ENCODE assay signal across 9 cellular contexts in the genomic region with DNA sequence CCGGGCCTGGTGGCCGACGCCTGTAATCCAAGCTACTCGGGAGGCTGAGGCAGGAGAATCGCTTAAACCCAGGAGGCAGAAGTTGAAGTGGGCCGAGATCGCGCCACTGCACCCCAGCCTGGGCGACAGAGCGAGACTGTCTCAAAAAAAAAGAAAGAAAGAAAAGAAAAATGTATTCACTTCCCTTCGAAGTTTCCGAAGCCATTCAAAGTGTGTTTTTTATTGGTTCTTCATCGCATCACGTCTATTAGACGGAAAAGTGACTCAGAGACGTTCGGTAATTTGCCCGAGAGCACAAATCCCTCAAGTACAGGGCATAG. TPM values are rescaled to one million over a fixed set of nuclear protein-coding genes. Genes with fewer than 3 reads are reported as not detected.
DNase-seq lines count a peak whose midpoint lies in the region; ATAC-seq, FAIRE-seq and TF ChIP-seq lines count a peak whose summit lies in the region.
"Not testable (repeated sequence)": the region's sequence is repeated elsewhere in the genome, so short reads cannot be mapped to it uniquely, and the experiment has no call there.
"Had no signal": no experiment of that assay in that cellular context is flagged by ENCODE, and none has a peak within 500 bp of the region (broad histone marks: within the 10 kb centered on the region; RNA-seq: fewer than 3 reads in every experiment).

No MANE protein-coding gene starts in this region.

- TF ChIP-seq POLR2A in K562 (conservative IDR thresholded peaks at IDR 0.05); esophagus squamous epithelium (IDR thresholded peaks at IDR 0.05); lower leg skin (IDR thresholded peaks at IDR 0.05): not testable (repeated sequence)

- peak overlapping the region; percentile 99 for H2AFZ ChIP-seq in K562 (ENCODE audit: low read depth, low read length)

- ATAC-seq in CD4-positive, alpha-beta T cell (ENCODE audit: poor library complexity); activated B cell treated with CpG ODN at 0.5 μM for 24 hours (ENCODE audit: low read depth); K562; pancreas: not testable (repeated sequence)

- CTCF ChIA-PET in CD4-positive, alpha-beta T cell (lab: Charles Lee), result interaction anchor here (1.1 kb wide), 1 partner anchor 396 kb away, joined by 3 read pairs; no protein-coding TSS in a partner anchor
- CTCF ChIA-PET in activated B cell treated with CpG ODN at 0.5 μM for 24 hours (lab: Charles Lee); K562 (lab: Yijun Ruan, JAX; ENCODE audit: low intra/inter-chr PET ratio): not testable (repeated sequence)

- H3K9me3 Mint-ChIP-seq in CD4-positive, alpha-beta T cell; activated B cell treated with CpG ODN at 0.5 μM for 24 hours: not testable (repeated sequence)

- not testable (repeated sequence) for DNase-seq in CD4-positive, alpha-beta T cell; activated B cell treated with CpG ODN at 0.5 μM for 24 hours; K562 (ENCODE audit: extremely low read depth in 1 of 4, low spot score in 3 of 4); esophagus squamous epithelium (lab: John Stamatoyannopoulos, UW); lower leg skin (ENCODE audit: low spot score in 2 of 2); pancreas

- peaks cover 10 to 13% of the 10 kb centered on the region in 2 experiments; a peak in 4 of 5 replicates for H3K4me1 ChIP-seq in K562 (replicated peaks in 1 of 2; ENCODE audit: control insufficient read depth in 2 of 2, insufficient read depth in 2 of 2, low read length in 2 of 2)
- H3K4me1 ChIP-seq in esophagus squamous epithelium, result peaks cover 9 to 42% (median 13%) of the 10 kb centered on the region in 3 donors
- H3K4me1 ChIP-seq in pancreas, result peaks cover 6 to 18% (median 9%) of the 10 kb centered on the region in 3 donors
- peaks cover 12% of the 10 kb centered on the region for H3K4me1 ChIP-seq in thymus (ENCODE audit: control insufficient read depth, insufficient read depth, low read length)

- POLR2A ChIA-PET in CD4-positive, alpha-beta T cell (lab: Charles Lee), result interaction anchor here (0.9 to 2.8 kb wide), 17 partner anchors 9 to 112 kb away, joined by 3 to 28 read pairs (median 3); partner anchors contain the start of genes RABGAP1, RC3H2, ZBTB26 and ZBTB6
- POLR2A ChIA-PET in activated B cell treated with CpG ODN at 0.5 μM for 24 hours (lab: Charles Lee) (interaction anchor here (0.8 to 2.6 kb wide), 9 partner anchors 11 to 516 kb away, joined by 3 to 15 read pairs (median 5); partner anchors contain the start of genes RABGAP1, RC3H2, ZBTB26 and ZBTB6), K562 (lab: Yijun Ruan, JAX) (interaction anchor here (0.7 to 1.5 kb wide), 3 partner anchors 10 to 151 kb away, joined by 3 to 4 read pairs (median 4); no protein-coding TSS in a partner anchor)

- H3K79me2 ChIP-seq in K562 (ENCODE audit: control insufficient read depth, insufficient read depth, low read length), result peaks cover 37% of the 10 kb centered on the region

- peak overlapping the region; percentile 91 to 99 for H3K9ac ChIP-seq in K562 (ENCODE audit: insufficient read depth in 1 of 2, low read depth in 2 of 2, low read length in 2 of 2)

- peaks cover 24% of the 10 kb centered on the region for H3K36me3 ChIP-seq in KOPT-K1 (ENCODE audit: insufficient read depth, low read length)
- H3K36me3 ChIP-seq in K562 (ENCODE audit: control insufficient read depth, insufficient read depth, low read length), result peaks cover 23% of the 10 kb centered on the region
- H3K36me3 ChIP-seq in esophagus squamous epithelium, result peaks cover 0 to 24% (median 0%) of the 10 kb centered on the region in 3 donors
- not testable (repeated sequence) for H3K36me3 ChIP-seq in pancreas; thymus (ENCODE audit: control insufficient read depth, insufficient read depth)

- BruUV-seq in K562 (replicated peaks; lab: Mats Ljungman, UMichigan), result not testable (repeated sequence)

- peaks cover 39% of the 10 kb centered on the region for H3K36me3 Mint-ChIP-seq in CD4-positive, alpha-beta T cell (ENCODE audit: low read depth)
- H3K36me3 Mint-ChIP-seq in activated B cell treated with CpG ODN at 0.5 μM for 24 hours (ENCODE audit: low read depth), result peaks cover 20% of the 10 kb centered on the region

- TF ChIP-seq RAD21 in K562 (CRISPR knock-in tag; conservative IDR thresholded peaks at IDR 0.05 in 1 of 2, IDR thresholded peaks at IDR 0.05 in 1 of 2), result not testable (repeated sequence)

- WGBS in K562 (ENCODE audit: insufficient coverage, low coverage, missing lambda C conversion rate), result 68% methylated on average over 18 of the region's 18 CpGs
- whole genome bisulfite sequencing in esophagus squamous epithelium, 2 donors, result 66 to 69% methylated on average over 18 of the region's 18 CpGs
- WGBS in lower leg skin, 2 donors, result 67 to 73% methylated on average over 18 of the region's 18 CpGs
- WGBS in pancreas, 2 donors, result 65 to 68% methylated on average over 18 of the region's 18 CpGs
- WGBS in thymus, result 73% methylated on average over 18 of the region's 18 CpGs

- in situ Hi-C loops in K562 (cut with MboI), result loop anchor here (10.0 kb wide), 1 partner anchor 516 kb away; no protein-coding TSS in a partner anchor

- not testable (repeated sequence) for H4K20me1 ChIP-seq in K562 (replicated peaks; ENCODE audit: control insufficient read depth, insufficient read depth, low read length)

- H3K9me1 ChIP-seq in K562 (ENCODE audit: control insufficient read depth, insufficient read depth, low read length), result not testable (repeated sequence)

- FAIRE-seq in K562 (lab: Jason Lieb, UNC); pancreas (lab: Jason Lieb, UNC): not testable (repeated sequence)

- H3K4me2 ChIP-seq in K562 (ENCODE audit: insufficient read depth, low read length), result peak overlapping the region; percentile 97

- H3K9me3 ChIP-seq in CD4-positive, alpha-beta T cell (ENCODE audit: control insufficient read depth, low read length); KOPT-K1 (ENCODE audit: insufficient read depth, low read length, poor library complexity, severe bottlenecking); K562 (replicated peaks; ENCODE audit: control insufficient read depth, insufficient read depth, low read depth, low read length); esophagus squamous epithelium; pancreas; thymus (ENCODE audit: control insufficient read depth): not testable (repeated sequence)

- H3K4me3 ChIP-seq in K562 (peak overlapping the region; percentile 85), esophagus squamous epithelium (peak overlapping the region; percentile 79 to 100 (median 90)), lower leg skin (ENCODE audit: low read depth, poor library complexity, severe bottlenecking) (peak overlapping the region; percentile 88), pancreas (peak overlapping the region; percentile 87 to 99 (median 94)), thymus (ENCODE audit: low read length) (peak overlapping the region; percentile 77)

- not testable (repeated sequence) for H3K27me3 ChIP-seq in CD4-positive, alpha-beta T cell (ENCODE audit: control insufficient read depth, insufficient read depth, low read length); K562 (ENCODE audit: control insufficient read depth in 2 of 2, insufficient read depth in 2 of 2, low read length in 2 of 2); esophagus squamous epithelium; pancreas; thymus (ENCODE audit: control insufficient read depth, insufficient read depth)

- not testable (repeated sequence) for TF ChIP-seq CTCF in CD4-positive, alpha-beta T cell (IDR thresholded peaks at IDR 0.05); activated B cell treated with CpG ODN at 0.5 μM for 24 hours (IDR thresholded peaks at IDR 0.05); K562 (IDR thresholded peaks at IDR 0.05 in 2 of 3, conservative IDR thresholded peaks at IDR 0.05 in 1 of 3; ENCODE audit: insufficient read depth in 2 of 3, low read depth in 1 of 3, low read length in 3 of 3); esophagus squamous epithelium (IDR thresholded peaks at IDR 0.05); lower leg skin (IDR thresholded peaks at IDR 0.05); pancreas (IDR thresholded peaks at IDR 0.05)

- not testable (repeated sequence) for TF ChIP-seq EP300 in K562 (IDR thresholded peaks at IDR 0.05; ENCODE audit: low read length)

- peak overlapping the region; percentile 100 for H3K4me3 Mint-ChIP-seq in CD4-positive, alpha-beta T cell
- H3K4me3 Mint-ChIP-seq in activated B cell treated with CpG ODN at 0.5 μM for 24 hours, result peak overlapping the region; percentile 88

- H3K4me1 Mint-ChIP-seq in CD4-positive, alpha-beta T cell (ENCODE audit: low read depth), result peaks cover 44% of the 10 kb centered on the region
- H3K4me1 Mint-ChIP-seq in activated B cell treated with CpG ODN at 0.5 μM for 24 hours, result peaks cover 13% of the 10 kb centered on the region

- intact Hi-C loops in CD4-positive, alpha-beta T cell (cut with DNase I, micrococcal nuclease), result loop anchor here (1.0 to 10.0 kb wide), 8 partner anchors 17 to 732 kb away; partner anchors contain the start of genes RC3H2 (in 2 of the 2), MRRF (in 1 of the 2), RABGAP1 (in 1 of the 2) and RBM18 (in 1 of the 2)
- intact Hi-C loops in activated B cell treated with CpG ODN at 0.5 μM for 24 hours (cut with micrococcal nuclease), result loop anchor here (1.0 to 10.0 kb wide), 5 partner anchors 76 to 1459 kb away; partner anchors contain the start of genes RABGAP1, RC3H2, STOM and ZBTB6
- intact Hi-C loops in K562 (cut with micrococcal nuclease), result loop anchor here (5.0 kb wide), 1 partner anchor 173 kb away; no protein-coding TSS in a partner anchor
- intact Hi-C loops in esophagus squamous epithelium (cut with DNase I); lower leg skin (cut with DNase I; ENCODE audit: low total_unique reads); pancreas (cut with DNase I): not testable (repeated sequence)

- H3K27me3 Mint-ChIP-seq in CD4-positive, alpha-beta T cell; activated B cell treated with CpG ODN at 0.5 μM for 24 hours: not testable (repeated sequence)

- H3K27ac Mint-ChIP-seq in CD4-positive, alpha-beta T cell, result peak overlapping the region; percentile 95
- peak overlapping the region; percentile 91 for H3K27ac Mint-ChIP-seq in activated B cell treated with CpG ODN at 0.5 μM for 24 hours

- not testable (repeated sequence) for H3K27ac ChIP-seq in CD4-positive, alpha-beta T cell (ENCODE audit: low read depth, low read length); thymus (ENCODE audit: low read depth)
- H3K27ac ChIP-seq in KOPT-K1 (ENCODE audit: low read depth, low read length, poor library complexity, severe bottlenecking) (peak overlapping the region; percentile 89), K562 (ENCODE audit: extremely low read depth, low read depth, low read length) (peak overlapping the region; percentile 91), esophagus squamous epithelium (peak overlapping the region; percentile 98 to 99 (median 99)), pancreas (peak overlapping the region; percentile 81 to 95 (median 87))

RNA-seq across cellular contexts. Expression of gene PDCL, which starts 0.5 kb away (rescaled TPM):
- total RNA-seq in CD4-positive, alpha-beta T cell, result 10 to 100 TPM; 26.6 to 27.3 TPM
- total RNA-seq in activated B cell treated with CpG ODN at 0.5 μM for 24 hours, result 12.7 and 14.6 TPM in 2 replicates
- 6.4 and 9.4 TPM in 2 replicates for total RNA-seq in K562 (2011; cell fraction: chromatin; rRNA removed; ENCODE audit: low replicate concordance)
- total RNA-seq in K562 (2011; cell fraction: nucleolus; rRNA removed), result 4.9 and 5.0 TPM in 2 replicates
- total RNA-seq in K562 (2011; cell fraction: nucleoplasm; rRNA removed), result 5.7 and 6.2 TPM in 2 replicates
- 20.2 and 22.7 TPM in 2 replicates for total RNA-seq in K562 (2014; rRNA removed)
- total RNA-seq in K562 (2014; rRNA removed; fragmentation: Illumina TruSeq; extraction: Trizol), result 22.0 and 24.6 TPM in 2 replicates
- 18.4 and 22.1 TPM in 2 replicates for total RNA-seq in K562 (2015; rRNA removed; fragmentation: Illumina TruSeq; extraction: Trizol)
- total RNA-seq in K562 (2021), result 16.5 and 18.7 TPM in 2 replicates
- 11.4 and 14.0 TPM in 2 replicates for polyA plus RNA-seq in K562 (2011; rRNA removed)
- polyA plus RNA-seq in K562 (2011; cell fraction: cytosol; rRNA removed), result 6.4 and 7.3 TPM in 2 replicates
- 3.9 and 4.9 TPM in 2 replicates for polyA plus RNA-seq in K562 (2011; cell fraction: nucleus; rRNA removed)
- polyA plus RNA-seq in K562 (2012), result 10.1 and 17.0 TPM in 2 replicates
- 11.7 and 12.7 TPM in 2 replicates for polyA plus RNA-seq in K562 (2014; fragmentation: Illumina TruSeq; extraction: Trizol)
- polyA plus RNA-seq in K562 (2014; fragmentation: Nextera tagmentation; extraction: Ambion mirVana), result 10 to 100 TPM; 18.6 to 21.7 TPM
- 12.8 and 15.0 TPM in 2 replicates for polyA plus RNA-seq in K562 (2014; rRNA removed)
- polyA minus RNA-seq in K562 (2011; rRNA and poly(A)+ RNA removed), result 29.1 and 29.9 TPM in 2 replicates
- polyA minus RNA-seq in K562 (2011; cell fraction: cytosol; rRNA and poly(A)+ RNA removed), result 9.3 and 14.7 TPM in 2 replicates
- polyA minus RNA-seq in K562 (2011; cell fraction: nucleus; rRNA and poly(A)+ RNA removed), result 3.1 and 5.6 TPM in 2 replicates
- 10 to 100 TPM in 3 of 4 donors, 1 to 10 TPM in 1; 9.7 to 17.0 (median 14.3) TPM for total RNA-seq in esophagus squamous epithelium
- total RNA-seq in lower leg skin, result 10 to 100 TPM; 13.3 to 16.6 (median 15.9) TPM
- 10 to 100 TPM in 1 of 6 donors, 1 to 10 TPM in 5; 3.0 to 10.9 (median 6.0) TPM for total RNA-seq in pancreas
- 1 to 10 TPM; 3.6 to 6.6 TPM for polyA plus RNA-seq in pancreas
- 14.3 TPM for polyA plus RNA-seq in thymus

RNA-seq across cellular contexts. Expression of gene OR1K1, which starts 29.0 kb away (rescaled TPM):
- total RNA-seq in CD4-positive, alpha-beta T cell, result not detected
- total RNA-seq in activated B cell treated with CpG ODN at 0.5 μM for 24 hours (not detected in 2 replicates), K562 (2014; rRNA removed) (not detected in 2 replicates), K562 (2014; rRNA removed; fragmentation: Illumina TruSeq; extraction: Trizol) (not detected in 2 replicates), K562 (2015; rRNA removed; fragmentation: Illumina TruSeq; extraction: Trizol) (not detected in 2 replicates), K562 (2021) (not detected in 2 replicates), esophagus squamous epithelium (not detected), lower leg skin (under 1 TPM in 1 of 4 donors, not detected in 3; 0.66 TPM), pancreas (not detected)
- total RNA-seq in K562 (2011; cell fraction: chromatin; rRNA removed; ENCODE audit: low replicate concordance), result not detected in 2 replicates
- total RNA-seq in K562 (2011; cell fraction: nucleolus; rRNA removed), result not detected in 2 replicates
- total RNA-seq in K562 (2011; cell fraction: nucleoplasm; rRNA removed), result not detected in 2 replicates
- polyA plus RNA-seq in K562 (2011; rRNA removed) (not detected in 2 replicates), K562 (2014; fragmentation: Illumina TruSeq; extraction: Trizol) (not detected in 2 replicates), K562 (2014; fragmentation: Nextera tagmentation; extraction: Ambion mirVana) (not detected), K562 (2014; rRNA removed) (not detected in 2 replicates), pancreas (not detected), thymus (not detected)
- not detected in 2 replicates for polyA plus RNA-seq in K562 (2011; cell fraction: cytosol; rRNA removed)
- 0.14 TPM in 1 of 2 replicates, not detected in the other for polyA plus RNA-seq in K562 (2011; cell fraction: nucleus; rRNA removed)
- not detected in 2 replicates for polyA plus RNA-seq in K562 (2012)
- polyA minus RNA-seq in K562 (2011; rRNA and poly(A)+ RNA removed), result not detected in 2 replicates
- polyA minus RNA-seq in K562 (2011; cell fraction: cytosol; rRNA and poly(A)+ RNA removed), result not detected in 2 replicates
- polyA minus RNA-seq in K562 (2011; cell fraction: nucleus; rRNA and poly(A)+ RNA removed), result not detected in 2 replicates
- total RNA-seq: Right ventricle myocardium superior had no signal

RNA-seq across cellular contexts. Expression of gene OR5C1, which starts 40.2 kb away (rescaled TPM):
- not detected for total RNA-seq in CD4-positive, alpha-beta T cell
- total RNA-seq in activated B cell treated with CpG ODN at 0.5 μM for 24 hours (not detected in 2 replicates), K562 (2014; rRNA removed) (not detected in 2 replicates), K562 (2014; rRNA removed; fragmentation: Illumina TruSeq; extraction: Trizol) (not detected in 2 replicates), K562 (2015; rRNA removed; fragmentation: Illumina TruSeq; extraction: Trizol) (not detected in 2 replicates), K562 (2021) (not detected in 2 replicates), esophagus squamous epithelium (not detected), lower leg skin (not detected), pancreas (not detected)
- total RNA-seq in K562 (2011; cell fraction: chromatin; rRNA removed; ENCODE audit: low replicate concordance), result not detected in 2 replicates
- total RNA-seq in K562 (2011; cell fraction: nucleolus; rRNA removed), result not detected in 2 replicates
- not detected in 2 replicates for total RNA-seq in K562 (2011; cell fraction: nucleoplasm; rRNA removed)
- polyA plus RNA-seq in K562 (2011; rRNA removed) (not detected in 2 replicates), K562 (2014; fragmentation: Illumina TruSeq; extraction: Trizol) (not detected in 2 replicates), K562 (2014; fragmentation: Nextera tagmentation; extraction: Ambion mirVana) (not detected), K562 (2014; rRNA removed) (not detected in 2 replicates), pancreas (not detected), thymus (0.05 TPM)
- polyA plus RNA-seq in K562 (2011; cell fraction: cytosol; rRNA removed), result not detected in 2 replicates
- polyA plus RNA-seq in K562 (2011; cell fraction: nucleus; rRNA removed), result not detected in 2 replicates
- not detected in 2 replicates for polyA plus RNA-seq in K562 (2012)
- not detected in 2 replicates for polyA minus RNA-seq in K562 (2011; rRNA and poly(A)+ RNA removed)
- not detected in 2 replicates for polyA minus RNA-seq in K562 (2011; cell fraction: cytosol; rRNA and poly(A)+ RNA removed)
- polyA minus RNA-seq in K562 (2011; cell fraction: nucleus; rRNA and poly(A)+ RNA removed), result not detected in 2 replicates
- total RNA-seq: Right ventricle myocardium superior had no signal
